ENCODE assay signal across 14 cellular contexts in the genomic region with DNA sequence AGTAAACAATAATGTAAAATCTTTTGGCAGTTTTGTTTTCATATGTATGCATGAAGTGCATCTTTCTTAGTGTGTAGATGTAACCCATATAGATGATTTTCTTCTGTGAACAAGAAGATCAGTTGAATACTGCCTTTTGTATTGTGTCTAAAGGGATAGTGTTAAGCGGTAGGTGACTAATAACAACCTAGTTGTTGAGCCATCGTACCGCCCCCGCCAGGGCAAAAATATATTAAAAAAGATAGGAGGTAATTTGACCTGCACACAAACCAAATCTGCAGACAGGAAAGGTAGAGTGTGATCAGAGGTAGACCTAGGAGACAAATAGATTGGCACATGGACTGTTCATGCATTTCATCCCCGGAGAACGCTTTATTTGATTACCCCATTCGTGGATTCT. TPM values are rescaled to one million over a fixed set of nuclear protein-coding genes. Genes with fewer than 3 reads are reported as not detected.
A peak's percentile ranks its signal among the peaks of the same experiment; 100 is the strongest.
DNase-seq lines count a peak whose midpoint lies in the region; ATAC-seq, FAIRE-seq and TF ChIP-seq lines count a peak whose summit lies in the region.
"Had no signal": no experiment of that assay in that cellular context is flagged by ENCODE, and none has a peak within 500 bp of the region (broad histone marks: within the 10 kb centered on the region; RNA-seq: fewer than 3 reads in every experiment).

No MANE protein-coding gene starts in this region.

- no peak overlapping the region for H3K27ac ChIP-seq in naive thymus-derived CD4-positive, alpha-beta T cell (ENCODE audit: low read depth, low read length)
- H3K27ac ChIP-seq in stomach: no peak overlapping the region
- no peak overlapping the region for H3K27ac ChIP-seq in CD4-positive, alpha-beta memory T cell (ENCODE audit: low read depth, low read length)
- H3K27ac ChIP-seq: breast epithelium, HL-60 had no signal

- no peaks in the 10 kb centered on the region for H3K4me1 ChIP-seq in naive thymus-derived CD4-positive, alpha-beta T cell (ENCODE audit: control insufficient read depth in 2 of 2, insufficient read depth in 2 of 2, low read length in 2 of 2)
- peaks cover 0 to 11% (median 4%) of the 10 kb centered on the region in 4 donors for H3K4me1 ChIP-seq in stomach
- no peaks in the 10 kb centered on the region for H3K4me1 ChIP-seq in CD4-positive, alpha-beta memory T cell (ENCODE audit: insufficient read depth, low read length)
- H3K4me1 ChIP-seq: breast epithelium had no signal

- no peak for TF ChIP-seq CTCF in bronchial epithelial cell (IDR thresholded peaks at IDR 0.05; ENCODE audit: insufficient read depth, low read length, severe bottlenecking)
- TF ChIP-seq CTCF in osteocyte (IDR thresholded peaks at IDR 0.05): peak; percentile 11
- no peak for TF ChIP-seq CTCF in stomach (IDR thresholded peaks at IDR 0.05)

- TF ChIP-seq POLR2A in stomach (IDR thresholded peaks at IDR 0.05): no peak

- no peak overlapping the region for H3K27ac Mint-ChIP-seq in osteocyte (ENCODE audit: unreplicated experiment)
- no peak overlapping the region for H3K27ac Mint-ChIP-seq in naive thymus-derived CD4-positive, alpha-beta T cell
- H3K27ac Mint-ChIP-seq in CD4-positive, alpha-beta memory T cell: peak overlapping the region in 1 of 7 donors; percentile 18
- H3K27ac Mint-ChIP-seq: activated B cell treated with CpG ODN at 0.5 μM for 24 hours; activated naive CD4-positive, alpha-beta T cell treated with anti-CD3 and anti-CD28 coated beads for 36 hours; natural killer cell treated with Interleukin-12 subunit alpha and Interleukin-12 subunit beta and Interleukin-15 and Interleukin-18, amount 100 ng/mL, for 72 hours had no signal

- POLR2A ChIA-PET in naive thymus-derived CD4-positive, alpha-beta T cell (lab: Charles Lee): no interaction called here
- POLR2A ChIA-PET in CD4-positive, alpha-beta memory T cell (lab: Charles Lee; ENCODE audit: partially characterized antibody): no interaction called here

- peak; percentile 22 for ATAC-seq in GM19463 (IDR thresholded peaks at IDR 0.05; ENCODE audit: unreplicated experiment)
- ATAC-seq in naive thymus-derived CD4-positive, alpha-beta T cell: no peak
- ATAC-seq: left cardiac atrium; natural killer cell treated with Interleukin-12 subunit alpha and Interleukin-12 subunit beta and Interleukin-15 and Interleukin-18, amount 100 ng/mL, for 72 hours had no signal

- WGBS in stomach, 5 donors: 53 to 60% (median 56%) methylated on average over 7 of the region's 7 CpGs

- H3K27me3 ChIP-seq in bronchial epithelial cell (ENCODE audit: control insufficient read depth, insufficient read depth, low read length) (no peaks in the 10 kb centered on the region), stomach (peaks cover 0 to 8% (median 4%) of the 10 kb centered on the region in 3 donors)
- no peaks in the 10 kb centered on the region for H3K27me3 ChIP-seq in naive thymus-derived CD4-positive, alpha-beta T cell (ENCODE audit: control insufficient read depth in 2 of 2, insufficient read depth in 2 of 2, low read length in 2 of 2)
- no peaks in the 10 kb centered on the region for H3K27me3 ChIP-seq in CD4-positive, alpha-beta memory T cell (ENCODE audit: insufficient read depth, low read length)

- DNase-seq in HK-2 (ENCODE audit: unreplicated experiment): peak; percentile 25
- DNase-seq in bronchial epithelial cell (ENCODE audit: low read depth): peak; percentile 49
- no peak for DNase-seq in osteocyte (ENCODE audit: extremely low spot score, unreplicated experiment)
- DNase-seq in naive thymus-derived CD4-positive, alpha-beta T cell: no peak
- DNase-seq in stomach: no peak
- no peak for DNase-seq in CD4-positive, alpha-beta memory T cell
- DNase-seq: activated B cell treated with CpG ODN at 0.5 μM for 24 hours; activated naive CD4-positive, alpha-beta T cell treated with anti-CD3 and anti-CD28 coated beads for 36 hours; left cardiac atrium had no signal

- H3K9me3 ChIP-seq in naive thymus-derived CD4-positive, alpha-beta T cell (ENCODE audit: control insufficient read depth in 2 of 3, low read length in 3 of 3): no peaks in the 10 kb centered on the region
- no peaks in the 10 kb centered on the region for H3K9me3 ChIP-seq in stomach
- H3K9me3 ChIP-seq in CD4-positive, alpha-beta memory T cell (ENCODE audit: control insufficient read depth in 1 of 2, low read length in 2 of 2): no peaks in the 10 kb centered on the region
- H3K9me3 ChIP-seq: breast epithelium had no signal

- no peak for TF ChIP-seq EP300 in stomach (IDR thresholded peaks at IDR 0.05)

- CTCF ChIA-PET in naive thymus-derived CD4-positive, alpha-beta T cell (lab: Charles Lee): no interaction called here
- CTCF ChIA-PET in CD4-positive, alpha-beta memory T cell (lab: Charles Lee; ENCODE audit: partially characterized antibody): no interaction called here

- H3K4me1 Mint-ChIP-seq in osteocyte (ENCODE audit: unreplicated experiment): peaks cover 7% of the 10 kb centered on the region
- peaks cover 4 to 14% (median 9%) of the 10 kb centered on the region in 7 donors for H3K4me1 Mint-ChIP-seq in naive thymus-derived CD4-positive, alpha-beta T cell
- peaks cover 0 to 11% (median 8%) of the 10 kb centered on the region in 4 donors for H3K4me1 Mint-ChIP-seq in CD4-positive, alpha-beta memory T cell

- peaks cover 63% of the 10 kb centered on the region for H3K27me3 Mint-ChIP-seq in osteocyte (ENCODE audit: unreplicated experiment)
- H3K27me3 Mint-ChIP-seq in naive thymus-derived CD4-positive, alpha-beta T cell: peaks cover 36 to 52% (median 45%) of the 10 kb centered on the region in 5 donors
- H3K27me3 Mint-ChIP-seq in CD4-positive, alpha-beta memory T cell: peaks cover 12 to 14% of the 10 kb centered on the region in 2 donors

- no peaks in the 10 kb centered on the region for H3K9me3 Mint-ChIP-seq in osteocyte (ENCODE audit: unreplicated experiment)
- H3K9me3 Mint-ChIP-seq in naive thymus-derived CD4-positive, alpha-beta T cell: peaks cover 0 to 5% (median 0%) of the 10 kb centered on the region in 11 donors
- H3K9me3 Mint-ChIP-seq in CD4-positive, alpha-beta memory T cell: peaks cover 0 to 4% (median 0%) of the 10 kb centered on the region in 8 donors
- H3K9me3 Mint-ChIP-seq: activated B cell treated with CpG ODN at 0.5 μM for 24 hours; activated naive CD4-positive, alpha-beta T cell treated with anti-CD3 and anti-CD28 coated beads for 36 hours; natural killer cell treated with Interleukin-12 subunit alpha and Interleukin-12 subunit beta and Interleukin-15 and Interleukin-18, amount 100 ng/mL, for 72 hours had no signal

- no peak overlapping the region for H3K4me3 Mint-ChIP-seq in osteocyte (ENCODE audit: unreplicated experiment)
- H3K4me3 Mint-ChIP-seq in naive thymus-derived CD4-positive, alpha-beta T cell: no peak overlapping the region
- H3K4me3 Mint-ChIP-seq in CD4-positive, alpha-beta memory T cell: no peak overlapping the region
- H3K4me3 Mint-ChIP-seq: activated B cell treated with CpG ODN at 0.5 μM for 24 hours; activated naive CD4-positive, alpha-beta T cell treated with anti-CD3 and anti-CD28 coated beads for 36 hours; natural killer cell treated with Interleukin-12 subunit alpha and Interleukin-12 subunit beta and Interleukin-15 and Interleukin-18, amount 100 ng/mL, for 72 hours had no signal

- no peaks in the 10 kb centered on the region for H3K36me3 ChIP-seq in bronchial epithelial cell (ENCODE audit: control insufficient read depth, insufficient read depth, low read length)
- H3K36me3 ChIP-seq in naive thymus-derived CD4-positive, alpha-beta T cell (ENCODE audit: control insufficient read depth in 2 of 3, insufficient read depth in 3 of 3, low read length in 3 of 3): no peaks in the 10 kb centered on the region
- no peaks in the 10 kb centered on the region for H3K36me3 ChIP-seq in stomach
- no peaks in the 10 kb centered on the region for H3K36me3 ChIP-seq in CD4-positive, alpha-beta memory T cell (ENCODE audit: insufficient read depth, low read length)
- H3K36me3 ChIP-seq: breast epithelium had no signal

- H3K4me3 ChIP-seq in bronchial epithelial cell (ENCODE audit: low read depth, low read length) (no peak overlapping the region), stomach (no peak overlapping the region)
- no peak overlapping the region for H3K4me3 ChIP-seq in naive thymus-derived CD4-positive, alpha-beta T cell (ENCODE audit: low read length)
- no peak overlapping the region for H3K4me3 ChIP-seq in CD4-positive, alpha-beta memory T cell (ENCODE audit: low read length in 2 of 2)
- H3K4me3 ChIP-seq: breast epithelium had no signal

- intact Hi-C loops in naive thymus-derived CD4-positive, alpha-beta T cell (cut with micrococcal nuclease): no loop called here
- intact Hi-C loops in stomach (cut with DNase I; ENCODE audit: low total_unique reads): no loop called here
- intact Hi-C loops in CD4-positive, alpha-beta memory T cell (cut with micrococcal nuclease): no loop called here

- no peak for FAIRE-seq in bronchial epithelial cell (lab: Jason Lieb, UNC)
- FAIRE-seq: endometrium had no signal

- H3K36me3 Mint-ChIP-seq in osteocyte (ENCODE audit: unreplicated experiment): no peaks in the 10 kb centered on the region
- peaks cover 0 to 3% (median 0%) of the 10 kb centered on the region in 5 donors for H3K36me3 Mint-ChIP-seq in naive thymus-derived CD4-positive, alpha-beta T cell
- no peaks in the 10 kb centered on the region for H3K36me3 Mint-ChIP-seq in CD4-positive, alpha-beta memory T cell

RNA-seq across cellular contexts. Expression of a gene that starts 3.3 kb away (rescaled TPM):
- total RNA-seq in bronchial epithelial cell (under 0.01 and 0.26 TPM in 2 replicates), osteocyte (2.2 and 2.8 TPM in 2 replicates), stomach (1 to 10 TPM in 1 of 5 donors, under 1 TPM in 1, not detected in 3; 0.18 to 1.0 TPM)
- not detected for total RNA-seq in naive thymus-derived CD4-positive, alpha-beta T cell
- not detected for polyA plus RNA-seq in naive thymus-derived CD4-positive, alpha-beta T cell
- polyA plus RNA-seq in stomach: not detected
- not detected for total RNA-seq in CD4-positive, alpha-beta memory T cell
- polyA plus RNA-seq in CD4-positive, alpha-beta memory T cell: not detected
- total RNA-seq: activated B cell treated with CpG ODN at 0.5 μM for 24 hours; activated naive CD4-positive, alpha-beta T cell treated with anti-CD3 and anti-CD28 coated beads for 36 hours; natural killer cell treated with Interleukin-12 subunit alpha and Interleukin-12 subunit beta and Interleukin-15 and Interleukin-18, amount 100 ng/mL, for 72 hours had no signal

Comparison
In these comparisons a context has a peak if more than half of its experiments do, and no peak if none do; other contexts are left out.
1. DNase-seq: peak in HK-2 (single experiment) and bronchial epithelial cell (single experiment); none in osteocyte (single experiment), naive thymus-derived CD4-positive, alpha-beta T cell (0 of 9), stomach (single experiment) and CD4-positive, alpha-beta memory T cell (0 of 5).